ENCODE assay signal across 8 cellular contexts in the genomic region with DNA sequence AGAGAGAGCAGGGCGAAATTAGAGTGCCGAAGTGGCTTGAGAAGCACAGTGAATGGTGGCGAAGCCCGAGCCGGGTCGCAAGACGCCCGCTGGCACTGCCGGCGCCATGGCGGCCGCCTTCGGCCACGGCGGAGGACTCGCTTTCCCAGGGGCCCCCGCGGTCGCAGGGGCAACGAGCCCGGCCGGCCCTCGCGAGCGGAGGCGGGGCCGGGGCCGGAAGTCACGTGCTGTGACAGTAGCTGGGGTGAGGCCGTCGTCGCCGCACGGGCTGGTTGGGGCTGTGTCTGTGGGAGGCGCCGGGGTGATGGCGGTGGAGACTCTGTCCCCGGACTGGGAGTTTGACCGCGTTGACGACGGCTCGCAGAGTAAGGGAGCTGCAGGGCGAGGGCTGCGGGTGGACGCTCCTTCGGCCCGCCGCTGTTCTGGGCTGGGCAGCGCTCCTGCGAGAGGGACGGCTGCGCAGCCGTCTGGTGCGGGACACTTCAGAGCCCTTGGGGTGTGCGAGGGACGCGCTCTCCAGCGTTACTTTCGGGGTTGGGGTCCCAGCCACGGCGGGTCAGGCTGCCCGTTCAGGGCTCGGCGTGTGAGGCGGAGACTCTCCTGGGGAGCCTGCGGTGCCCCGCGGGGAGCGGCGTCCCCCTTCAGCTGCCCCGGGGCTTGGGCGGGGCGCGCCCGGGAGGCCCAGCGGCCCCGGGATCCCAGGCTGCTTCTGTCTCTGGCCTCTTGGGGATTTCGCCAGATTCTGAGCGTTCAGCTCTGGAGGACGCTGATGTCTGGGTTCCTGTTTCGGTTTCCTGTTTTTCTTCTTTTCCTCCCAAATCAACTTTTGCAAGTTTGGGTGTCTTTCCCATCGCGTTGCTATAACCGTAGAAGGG. TPM values are rescaled to one million over a fixed set of nuclear protein-coding genes. Genes with fewer than 3 reads are reported as not detected.
DNase-seq lines count a peak whose midpoint lies in the region; ATAC-seq and TF ChIP-seq lines count a peak whose summit lies in the region.

A gene with protein sequence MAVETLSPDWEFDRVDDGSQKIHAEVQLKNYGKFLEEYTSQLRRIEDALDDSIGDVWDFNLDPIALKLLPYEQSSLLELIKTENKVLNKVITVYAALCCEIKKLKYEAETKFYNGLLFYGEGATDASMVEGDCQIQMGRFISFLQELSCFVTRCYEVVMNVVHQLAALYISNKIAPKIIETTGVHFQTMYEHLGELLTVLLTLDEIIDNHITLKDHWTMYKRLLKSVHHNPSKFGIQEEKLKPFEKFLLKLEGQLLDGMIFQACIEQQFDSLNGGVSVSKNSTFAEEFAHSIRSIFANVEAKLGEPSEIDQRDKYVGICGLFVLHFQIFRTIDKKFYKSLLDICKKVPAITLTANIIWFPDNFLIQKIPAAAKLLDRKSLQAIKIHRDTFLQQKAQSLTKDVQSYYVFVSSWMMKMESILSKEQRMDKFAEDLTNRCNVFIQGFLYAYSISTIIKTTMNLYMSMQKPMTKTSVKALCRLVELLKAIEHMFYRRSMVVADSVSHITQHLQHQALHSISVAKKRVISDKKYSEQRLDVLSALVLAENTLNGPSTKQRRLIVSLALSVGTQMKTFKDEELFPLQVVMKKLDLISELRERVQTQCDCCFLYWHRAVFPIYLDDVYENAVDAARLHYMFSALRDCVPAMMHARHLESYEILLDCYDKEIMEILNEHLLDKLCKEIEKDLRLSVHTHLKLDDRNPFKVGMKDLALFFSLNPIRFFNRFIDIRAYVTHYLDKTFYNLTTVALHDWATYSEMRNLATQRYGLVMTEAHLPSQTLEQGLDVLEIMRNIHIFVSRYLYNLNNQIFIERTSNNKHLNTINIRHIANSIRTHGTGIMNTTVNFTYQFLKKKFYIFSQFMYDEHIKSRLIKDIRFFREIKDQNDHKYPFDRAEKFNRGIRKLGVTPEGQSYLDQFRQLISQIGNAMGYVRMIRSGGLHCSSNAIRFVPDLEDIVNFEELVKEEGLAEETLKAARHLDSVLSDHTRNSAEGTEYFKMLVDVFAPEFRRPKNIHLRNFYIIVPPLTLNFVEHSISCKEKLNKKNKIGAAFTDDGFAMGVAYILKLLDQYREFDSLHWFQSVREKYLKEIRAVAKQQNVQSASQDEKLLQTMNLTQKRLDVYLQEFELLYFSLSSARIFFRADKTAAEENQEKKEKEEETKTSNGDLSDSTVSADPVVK (plus strand): TSS at position 235 of the 875 bp plus-strand sequence. CDS start 70 bp downstream, at position 305.

- TF ChIP-seq CTCF in GM12864 (IDR thresholded peaks at IDR 0.05; ENCODE audit: low read depth, low read length, missing control alignments): no peak
- TF ChIP-seq CTCF in osteocyte (IDR thresholded peaks at IDR 0.05): no peak
- TF ChIP-seq CTCF in thoracic aorta (IDR thresholded peaks at IDR 0.05): no peak

- DNase-seq in GM12864 (ENCODE audit: low read depth) (peak; percentile 74), NCI-H1105 treated with DMSO at 0.1 percent for 48 hours (lab: John Stamatoyannopoulos, UW) (peak; percentile 89), SKM-1 treated with dmso at 0.1 percent for 144 hours (lab: John Stamatoyannopoulos, UW; ENCODE audit: unreplicated experiment) (peak; percentile 67), glomerular visceral epithelial cell (ENCODE audit: extremely low spot score) (peak; percentile 93), osteocyte (ENCODE audit: extremely low spot score, unreplicated experiment) (peak; percentile 97), thoracic aorta (ENCODE audit: low spot score) (peak; percentile 81)

- ATAC-seq in HG02642 (IDR thresholded peaks at IDR 0.05; ENCODE audit: poor library complexity, unreplicated experiment): peak; percentile 93
- peak; percentile 86 for ATAC-seq in thoracic aorta (ENCODE audit: insufficient number of reproducible peaks, low FRiP score, low read depth)

- peaks cover 40% of the 10 kb centered on the region for H3K4me1 Mint-ChIP-seq in activated naive CD8-positive, alpha-beta T cell (ENCODE audit: low read depth)
- H3K4me1 Mint-ChIP-seq in osteocyte (ENCODE audit: unreplicated experiment): peaks cover 44% of the 10 kb centered on the region

- H3K4me3 Mint-ChIP-seq in activated naive CD8-positive, alpha-beta T cell: peak within 1 kb of the TSS; percentile 98
- peak within 1 kb of the TSS; percentile 86 for H3K4me3 Mint-ChIP-seq in osteocyte (ENCODE audit: unreplicated experiment)

- peak within 1 kb of the TSS; percentile 92 for H3K4me3 ChIP-seq in GM12864 (ENCODE audit: low read depth, low read length)
- peak within 1 kb of the TSS; percentile 91 for H3K4me3 ChIP-seq in thoracic aorta

- H3K27ac Mint-ChIP-seq in activated naive CD8-positive, alpha-beta T cell: peak within 1 kb of the TSS; percentile 92
- peak within 1 kb of the TSS; percentile 97 for H3K27ac Mint-ChIP-seq in osteocyte (ENCODE audit: unreplicated experiment)

- peaks cover 6% of the 10 kb centered on the region for H3K27me3 Mint-ChIP-seq in activated naive CD8-positive, alpha-beta T cell
- no peaks in the 10 kb centered on the region for H3K27me3 Mint-ChIP-seq in osteocyte (ENCODE audit: unreplicated experiment)

- peaks cover 22 to 32% of the 10 kb centered on the region in 2 donors for H3K4me1 ChIP-seq in thoracic aorta (ENCODE audit: control insufficient read depth in 1 of 2, low read depth in 2 of 2)

- H3K27me3 ChIP-seq in thoracic aorta (replicated peaks; ENCODE audit: insufficient read depth): no peaks in the 10 kb centered on the region

- peaks cover 12% of the 10 kb centered on the region for H3K36me3 Mint-ChIP-seq in activated naive CD8-positive, alpha-beta T cell
- H3K36me3 Mint-ChIP-seq in osteocyte (ENCODE audit: unreplicated experiment): peaks cover 9% of the 10 kb centered on the region

- H3K9me3 Mint-ChIP-seq in activated naive CD8-positive, alpha-beta T cell (ENCODE audit: low read depth): no peaks in the 10 kb centered on the region
- no peaks in the 10 kb centered on the region for H3K9me3 Mint-ChIP-seq in osteocyte (ENCODE audit: unreplicated experiment)

- H3K36me3 ChIP-seq in thoracic aorta: peaks cover 4% of the 10 kb centered on the region

- peak within 1 kb of the TSS; percentile 94 for H3K27ac ChIP-seq in thoracic aorta

- no peaks in the 10 kb centered on the region for H3K9me3 ChIP-seq in thoracic aorta

RNA-seq across cellular contexts. Expression of the gene that starts here (rescaled TPM):
- 69.1 and 73.2 TPM in 2 replicates for total RNA-seq in osteocyte
- 10 to 100 TPM; 68.0 to 84.5 TPM for total RNA-seq in thoracic aorta

Comparison
In these comparisons a context has a peak if more than half of its experiments do, and no peak if none do; other contexts are left out.
1. Peak in every context shown above with its lines: DNase-seq, ATAC-seq, H3K4me3 ChIP-seq and H3K27ac ChIP-seq.